In genomic region chr3:94024385-94024784, GRCh38 we compare ENCODE assay signal across 25 cellular contexts. TPM values are rescaled to one million over a fixed set of nuclear protein-coding genes. Genes with fewer than 3 reads are reported as not detected.
DNase-seq lines count a peak whose midpoint lies in the region; ATAC-seq and TF ChIP-seq lines count a peak whose summit lies in the region.
"Had no signal": no experiment of that assay in that cellular context is flagged by ENCODE, and none has a peak within 500 bp of the region (broad histone marks: within the 10 kb centered on the region; RNA-seq: fewer than 3 reads in every experiment).

No MANE protein-coding gene starts in this region.

- peak; percentile 42 for ATAC-seq in sciatic nerve
- ATAC-seq in gastroesophageal sphincter: no peak
- ATAC-seq in GM21515 (IDR thresholded peaks at IDR 0.05; ENCODE audit: unreplicated experiment): no peak
- ATAC-seq: CD8-positive, alpha-beta T cell; upper lobe of right lung had no signal

- TF ChIP-seq CTCF in Calu3 (IDR thresholded peaks at IDR 0.05; ENCODE audit: unreplicated experiment) (no peak), VCaP (conservative IDR thresholded peaks at IDR 0.05) (no peak), gastroesophageal sphincter (IDR thresholded peaks at IDR 0.05) (no peak)

- H3K27ac ChIP-seq in VCaP (peak overlapping the region; percentile 84), gastroesophageal sphincter (no peak overlapping the region)
- H3K27ac ChIP-seq: SJSA1, upper lobe of right lung had no signal

- WGBS in gastroesophageal sphincter (ENCODE audit: low coverage in 1 of 2), 2 donors: 84 to 87% methylated on average over 3 of the region's 3 CpGs

- H3K36me3 Mint-ChIP-seq in Calu3 (ENCODE audit: insufficient read depth, unreplicated experiment): peaks cover 9% of the 10 kb centered on the region
- peaks cover 0 to 6% (median 0%) of the 10 kb centered on the region in 3 donors for H3K36me3 Mint-ChIP-seq in immature natural killer cell
- H3K36me3 Mint-ChIP-seq: activated naive CD8-positive, alpha-beta T cell treated with anti-CD3 and anti-CD28 coated beads for 36 hours; mesothelial cell of epicardium had no signal

- H3K4me3 ChIP-seq in gastroesophageal sphincter: no peak overlapping the region
- H3K4me3 ChIP-seq: SJSA1, upper lobe of right lung had no signal

- no peaks in the 10 kb centered on the region for H3K36me3 ChIP-seq in gastroesophageal sphincter
- H3K36me3 ChIP-seq: SJSA1, upper lobe of right lung had no signal

- H3K4me1 Mint-ChIP-seq in Calu3 (ENCODE audit: low read depth, unreplicated experiment) (no peaks in the 10 kb centered on the region), immature natural killer cell (no peaks in the 10 kb centered on the region)
- H3K4me1 Mint-ChIP-seq: activated naive CD8-positive, alpha-beta T cell treated with anti-CD3 and anti-CD28 coated beads for 36 hours had no signal

- H3K9me3 Mint-ChIP-seq in Calu3 (ENCODE audit: low read depth, unreplicated experiment) (no peaks in the 10 kb centered on the region), immature natural killer cell (no peaks in the 10 kb centered on the region)
- H3K9me3 Mint-ChIP-seq: activated naive CD8-positive, alpha-beta T cell treated with anti-CD3 and anti-CD28 coated beads for 36 hours; CD8-positive, alpha-beta T cell; mesothelial cell of epicardium had no signal

- H3K4me1 ChIP-seq in gastroesophageal sphincter: peaks cover 0 to 6% (median 0%) of the 10 kb centered on the region in 3 donors
- H3K4me1 ChIP-seq: SJSA1, upper lobe of right lung had no signal

- H3K4me3 Mint-ChIP-seq in Calu3 (ENCODE audit: low read depth, unreplicated experiment) (peak overlapping the region; percentile 41), immature natural killer cell (no peak overlapping the region)
- H3K4me3 Mint-ChIP-seq: activated naive CD8-positive, alpha-beta T cell treated with anti-CD3 and anti-CD28 coated beads for 36 hours; CD8-positive, alpha-beta T cell; mesothelial cell of epicardium had no signal

- no TSS peak for BruUV-seq in Calu3 (replicated peaks; lab: Mats Ljungman, UMichigan)

- TF ChIP-seq POLR2A in gastroesophageal sphincter (IDR thresholded peaks at IDR 0.05): no peak

- DNase-seq in Calu3 (no peak), fibroblast of peridontal ligament (ENCODE audit: extremely low read depth) (peak; percentile 73), sciatic nerve (ENCODE audit: low spot score) (no peak), NCI-H2029 treated with DMSO at 0.1 percent for 48 hours (lab: John Stamatoyannopoulos, UW) (no peak), immature natural killer cell (no peak)
- DNase-seq: activated CD4-positive, CD25-positive, alpha-beta regulatory T cell; activated naive CD8-positive, alpha-beta T cell treated with anti-CD3 and anti-CD28 coated beads for 36 hours; CD8-positive, alpha-beta T cell; effector memory CD4-positive, alpha-beta T cell; foreskin fibroblast; hypothalamus; MV-4-11; NCI-H2107; NCI-H524; stimulated activated naive CD4-positive, alpha-beta T cell treated with Interleukin-2 at 50 U/mL for 16 hours; upper lobe of right lung had no signal

- CTCF ChIA-PET in Calu3 (lab: Charles Lee): interaction anchor here (0.7 to 0.8 kb wide), 2 partner anchors 13 to 45 kb away, joined by 3 to 4 read pairs; no protein-coding TSS in a partner anchor

- TF ChIP-seq EP300 in gastroesophageal sphincter (IDR thresholded peaks at IDR 0.05): no peak

- no peaks in the 10 kb centered on the region for H3K27me3 ChIP-seq in gastroesophageal sphincter
- H3K27me3 ChIP-seq: SJSA1, upper lobe of right lung had no signal

- H3K9me3 ChIP-seq in gastroesophageal sphincter: no peaks in the 10 kb centered on the region
- H3K9me3 ChIP-seq: SJSA1, upper lobe of right lung had no signal

- intact Hi-C loops in Calu3 (cut with micrococcal nuclease; ENCODE audit: unreplicated experiment): no loop called here
- intact Hi-C loops in sciatic nerve (cut with DNase I): no loop called here

- H3K27me3 Mint-ChIP-seq in Calu3 (ENCODE audit: unreplicated experiment) (no peaks in the 10 kb centered on the region), immature natural killer cell (ENCODE audit: low read depth in 3 of 3) (no peaks in the 10 kb centered on the region)
- H3K27me3 Mint-ChIP-seq: activated naive CD8-positive, alpha-beta T cell treated with anti-CD3 and anti-CD28 coated beads for 36 hours had no signal

- H3K27ac Mint-ChIP-seq in Calu3 (ENCODE audit: unreplicated experiment) (peak overlapping the region; percentile 64), immature natural killer cell (no peak overlapping the region)
- H3K27ac Mint-ChIP-seq: activated naive CD8-positive, alpha-beta T cell treated with anti-CD3 and anti-CD28 coated beads for 36 hours; CD8-positive, alpha-beta T cell; mesothelial cell of epicardium had no signal

RNA-seq across cellular contexts. Expression of gene STX19, which starts 4.0 kb away (rescaled TPM):
- total RNA-seq in Calu3 (2022) (5.1 and 5.2 TPM in 2 replicates), sciatic nerve (0.31 TPM), gastroesophageal sphincter (under 1 TPM in 1 of 4 donors, not detected in 3; 0.74 TPM)
- polyA plus RNA-seq in immature natural killer cell: under 1 TPM in 1 of 3 donors, not detected in 2; 0.49 TPM
- total RNA-seq: activated naive CD8-positive, alpha-beta T cell treated with anti-CD3 and anti-CD28 coated beads for 36 hours; cardiac septum; CD8-positive, alpha-beta T cell; H4; OCI-LY7; SJSA1; T-helper 2 cell treated with Interferon-gamma antibody and Interleukin-4, amounts not matched to agents 100 ng/mL and 5 ng/mL, for 36 hours had no signal

RNA-seq across cellular contexts. Expression of gene DHFR2, which starts 38.3 kb away (rescaled TPM):
- total RNA-seq in Calu3 (2022) (5.0 and 5.4 TPM in 2 replicates), sciatic nerve (11.5 TPM), gastroesophageal sphincter (1 to 10 TPM; 5.2 to 9.6 (median 7.5) TPM)
- 1 to 10 TPM; 1.8 to 9.3 (median 2.1) TPM for polyA plus RNA-seq in immature natural killer cell

RNA-seq across cellular contexts. Expression of gene NSUN3, which starts 38.5 kb away (rescaled TPM):
- total RNA-seq in Calu3 (2022) (10.1 and 13.6 TPM in 2 replicates), sciatic nerve (14.0 TPM), gastroesophageal sphincter (10 to 100 TPM in 2 of 4 donors, 1 to 10 TPM in 2; 4.7 to 12.8 (median 9.2) TPM)
- polyA plus RNA-seq in immature natural killer cell: 10 to 100 TPM; 12.1 to 16.1 (median 14.2) TPM

RNA-seq across cellular contexts. Expression of gene ARL13B, which starts 44.4 kb away (rescaled TPM):
- 7.8 and 9.6 TPM in 2 replicates for total RNA-seq in Calu3 (2022)
- 29.7 TPM for total RNA-seq in sciatic nerve
- total RNA-seq in gastroesophageal sphincter: 10 to 100 TPM; 10.8 to 22.5 (median 15.3) TPM
- 1 to 10 TPM; 4.3 to 6.5 (median 4.5) TPM for polyA plus RNA-seq in immature natural killer cell

RNA-seq across cellular contexts. Expression of gene PROS1, which starts 50.7 kb away (rescaled TPM):
- total RNA-seq in Calu3 (2022) (1.3 and 2.6 TPM in 2 replicates), sciatic nerve (261 TPM), gastroesophageal sphincter (10 to 100 TPM; 29.3 to 91.1 (median 42.1) TPM)
- polyA plus RNA-seq in immature natural killer cell: under 1 TPM in 1 of 3 donors, not detected in 2; 0.93 TPM
- total RNA-seq: CD8-positive, alpha-beta T cell had no signal
